Comparison of ENCODE assay signal across 18 cellular contexts in the genomic region with DNA sequence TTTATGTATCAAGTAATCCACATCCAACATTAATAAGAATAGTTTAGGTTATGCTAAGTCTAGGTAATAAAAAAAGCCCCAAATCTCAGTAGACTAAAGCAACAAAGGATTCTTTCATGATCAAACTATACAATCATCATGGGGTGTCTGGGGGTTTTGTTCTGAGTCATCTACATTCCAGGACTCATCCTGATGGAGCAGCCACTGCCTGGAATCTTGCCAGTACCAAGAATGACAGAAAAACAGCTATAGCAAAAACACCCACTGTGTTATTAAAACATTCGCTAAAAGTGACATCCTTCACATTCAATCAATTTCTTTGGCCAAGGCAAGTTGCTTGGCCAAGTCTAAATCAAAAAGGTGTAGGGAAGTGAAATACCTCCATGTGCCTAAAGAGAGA.
A peak's percentile ranks its signal among the peaks of the same experiment; 100 is the strongest.
DNase-seq lines count a peak whose midpoint lies in the region; ATAC-seq, FAIRE-seq and TF ChIP-seq lines count a peak whose summit lies in the region.
"Had no signal": no experiment of that assay in that cellular context is flagged by ENCODE, and none has a peak within 500 bp of the region (broad histone marks: within the 10 kb centered on the region; RNA-seq: fewer than 3 reads in every experiment).

No MANE protein-coding gene starts in this region.

- no peak overlapping the region for H3K4me3 ChIP-seq in fibroblast of mammary gland (ENCODE audit: control insufficient read depth, low read depth, low read length)
- H3K4me3 ChIP-seq: BLaER1 treated with 17β-estradiol and CSF1 and Interleukin-3, amounts not matched to agents 10 nM and 100 nM; colonic mucosa; K562; thoracic aorta had no signal

- DNase-seq in HS-27A (ENCODE audit: low read depth) (peak; percentile 8), fibroblast of mammary gland (ENCODE audit: low read depth) (peak; percentile 21), urothelium cell line (ENCODE audit: low spot score) (peak; percentile 67), AML-193 (lab: John Stamatoyannopoulos, UW) (no peak), DMS153 treated with DMSO at 0.1 percent for 48 hours (lab: John Stamatoyannopoulos, UW; ENCODE audit: unreplicated experiment) (no peak), AG08395 (ENCODE audit: low spot score) (no peak)
- DNase-seq: activated CD4-positive, alpha-beta T cell treated with anti-CD3 and anti-CD28 coated beads, Interleukin-2, amount 10 ng/mL, durations not matched to agents 24 days and 14 days; colonic mucosa; GOT3; hypothalamus; NCI-H1105; NCI-H526 had no signal

- no peak for TF ChIP-seq CTCF in fibroblast of mammary gland (conservative IDR thresholded peaks at IDR 0.05; ENCODE audit: control insufficient read depth, insufficient read depth, low read depth, low read length)

- FAIRE-seq in urothelium cell line (lab: Jason Lieb, UNC): no peak
- FAIRE-seq: GM18507, K562, TTC549 had no signal

- peak; percentile 23; the same call in 2 of the 3 replicates for ATAC-seq in SK-N-SH treated with all-trans-retinoic acid at 6 μM for 48 hours
- ATAC-seq: K562 had no signal

TF ChIP-seq in SK-N-SH treated with all-trans-retinoic acid at 6 μM for 48 hours, 23 proteins besides CTCF, POLR2A, EP300 and RAD21:
- TF ChIP-seq ZFP30 (CRISPR knock-in tag; IDR thresholded peaks at IDR 0.05) (no peak), PATZ1 (CRISPR knock-in tag; IDR thresholded peaks at IDR 0.05; ENCODE audit: borderline replicate concordance) (peak; percentile 61; the same call in 1 of the 2 replicates), BACH2 (CRISPR knock-in tag; IDR thresholded peaks at IDR 0.05; ENCODE audit: borderline replicate concordance) (no peak), ESRRG (CRISPR knock-in tag; IDR thresholded peaks at IDR 0.05) (no peak), SNAI2 (CRISPR knock-in tag; IDR thresholded peaks at IDR 0.05) (no peak), OSR1 (CRISPR knock-in tag; IDR thresholded peaks at IDR 0.05) (no peak), RARB (CRISPR knock-in tag; IDR thresholded peaks at IDR 0.05) (no peak)
TF ChIP-seq in SK-N-SH treated with all-trans-retinoic acid at 6 μM for 48 hours: peak in this region for 1.

Comparison
In these comparisons a context has a peak if more than half of its experiments do, and no peak if none do; other contexts are left out.
1. DNase-seq: peak in HS-27A (single experiment), fibroblast of mammary gland (single experiment) and urothelium cell line (single experiment); none in AML-193 (0 of 2), DMS153 treated with DMSO at 0.1 percent for 48 hours (single experiment) and AG08395 (single experiment).